In the genomic region with DNA sequence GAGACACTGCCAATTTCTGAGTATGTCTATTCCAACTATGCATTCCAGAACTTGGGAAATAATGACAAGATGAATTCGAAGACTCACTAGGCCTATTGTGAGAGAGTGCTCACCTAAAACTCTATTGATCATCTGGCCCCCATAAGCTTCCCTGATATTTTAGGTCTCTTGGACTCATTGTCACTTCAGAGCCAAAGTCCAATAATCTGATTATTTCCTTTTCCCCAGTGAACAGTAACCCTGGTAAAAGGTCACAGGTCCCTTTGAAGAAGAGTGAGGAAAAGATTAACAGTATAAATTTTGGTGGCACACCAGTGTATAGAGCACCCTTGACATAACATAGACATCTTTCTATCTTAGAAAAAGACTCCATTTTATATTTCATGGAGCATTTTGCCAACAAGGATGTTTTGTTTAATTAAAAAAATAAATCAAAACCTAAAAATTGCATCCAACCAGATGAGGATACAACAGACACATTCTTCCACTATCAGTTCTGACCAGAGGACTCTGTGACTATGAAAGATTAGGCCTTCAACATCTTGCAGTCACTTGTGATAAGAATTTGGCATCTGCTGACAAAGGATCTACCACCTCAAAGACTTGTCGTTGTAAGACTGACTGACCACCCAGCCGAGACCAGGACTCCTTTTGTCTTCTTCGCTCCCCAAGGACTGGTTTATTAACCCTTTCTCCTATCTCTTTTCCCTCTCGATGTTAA, we compare ENCODE assay signal across 1 cellular context.
TF ChIP-seq lines count a peak whose summit lies in the region.

No MANE protein-coding gene starts in this region.

TF ChIP-seq in K562, 482 proteins besides CTCF, POLR2A, EP300 and RAD21 (continued from another document):
- TF ChIP-seq, protein P1, sequence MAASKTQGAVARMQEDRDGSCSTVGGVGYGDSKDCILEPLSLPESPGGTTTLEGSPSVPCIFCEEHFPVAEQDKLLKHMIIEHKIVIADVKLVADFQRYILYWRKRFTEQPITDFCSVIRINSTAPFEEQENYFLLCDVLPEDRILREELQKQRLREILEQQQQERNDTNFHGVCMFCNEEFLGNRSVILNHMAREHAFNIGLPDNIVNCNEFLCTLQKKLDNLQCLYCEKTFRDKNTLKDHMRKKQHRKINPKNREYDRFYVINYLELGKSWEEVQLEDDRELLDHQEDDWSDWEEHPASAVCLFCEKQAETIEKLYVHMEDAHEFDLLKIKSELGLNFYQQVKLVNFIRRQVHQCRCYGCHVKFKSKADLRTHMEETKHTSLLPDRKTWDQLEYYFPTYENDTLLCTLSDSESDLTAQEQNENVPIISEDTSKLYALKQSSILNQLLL (CRISPR knock-in tag; IDR thresholded peaks at IDR 0.05; ENCODE audit: borderline replicate concordance): no peak
- no peak for TF ChIP-seq MXI1 (IDR thresholded peaks at IDR 0.05; ENCODE audit: low read depth, low read length)
- TF ChIP-seq, protein P2, sequence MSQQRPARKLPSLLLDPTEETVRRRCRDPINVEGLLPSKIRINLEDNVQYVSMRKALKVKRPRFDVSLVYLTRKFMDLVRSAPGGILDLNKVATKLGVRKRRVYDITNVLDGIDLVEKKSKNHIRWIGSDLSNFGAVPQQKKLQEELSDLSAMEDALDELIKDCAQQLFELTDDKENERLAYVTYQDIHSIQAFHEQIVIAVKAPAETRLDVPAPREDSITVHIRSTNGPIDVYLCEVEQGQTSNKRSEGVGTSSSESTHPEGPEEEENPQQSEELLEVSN (IDR thresholded peaks at IDR 0.05; ENCODE audit: borderline replicate concordance in 1 of 2, extremely low read depth in 1 of 2, insufficient read depth in 1 of 2, insufficient read length in 1 of 2, low read depth in 1 of 2, low read length in 1 of 2, poor library complexity in 1 of 2, severe bottlenecking in 1 of 2): no peak
- TF ChIP-seq ZSCAN29 (IDR thresholded peaks at IDR 0.05): no peak
- no peak for TF ChIP-seq BACH1 (tag; IDR thresholded peaks at IDR 0.05)
- no peak for TF ChIP-seq JUNB (CRISPR knock-in tag; conservative IDR thresholded peaks at IDR 0.05)
- TF ChIP-seq JUND (IDR thresholded peaks at IDR 0.05; ENCODE audit: borderline replicate concordance, low read depth, low read length): no peak
- no peak for TF ChIP-seq JUND (tag; IDR thresholded peaks at IDR 0.05; ENCODE audit: borderline replicate concordance, low read depth, low read length)
- no peak for TF ChIP-seq RBM39 (optimal IDR thresholded peaks at IDR 0.05; ENCODE audit: low read depth, low read length)
- TF ChIP-seq SRSF9 (IDR thresholded peaks at IDR 0.05; ENCODE audit: borderline replicate concordance, low read depth, low read length): no peak
- no peak for TF ChIP-seq ZKSCAN8 (CRISPR knock-in tag; IDR thresholded peaks at IDR 0.05)
- no peak for TF ChIP-seq GTF2E2 (tag; IDR thresholded peaks at IDR 0.05)
- TF ChIP-seq, protein P3, sequence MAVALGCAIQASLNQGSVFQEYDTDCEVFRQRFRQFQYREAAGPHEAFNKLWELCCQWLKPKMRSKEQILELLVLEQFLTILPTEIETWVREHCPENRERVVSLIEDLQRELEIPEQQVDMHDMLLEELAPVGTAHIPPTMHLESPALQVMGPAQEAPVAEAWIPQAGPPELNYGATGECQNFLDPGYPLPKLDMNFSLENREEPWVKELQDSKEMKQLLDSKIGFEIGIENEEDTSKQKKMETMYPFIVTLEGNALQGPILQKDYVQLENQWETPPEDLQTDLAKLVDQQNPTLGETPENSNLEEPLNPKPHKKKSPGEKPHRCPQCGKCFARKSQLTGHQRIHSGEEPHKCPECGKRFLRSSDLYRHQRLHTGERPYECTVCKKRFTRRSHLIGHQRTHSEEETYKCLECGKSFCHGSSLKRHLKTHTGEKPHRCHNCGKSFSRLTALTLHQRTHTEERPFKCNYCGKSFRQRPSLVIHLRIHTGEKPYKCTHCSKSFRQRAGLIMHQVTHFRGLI (CRISPR knock-in tag; IDR thresholded peaks at IDR 0.05): 0 out of 2 replicates have a peak, but pooled peaks have one; percentile 45
- no peak; the same call in 1 of the 2 replicates for TF ChIP-seq MYNN (IDR thresholded peaks at IDR 0.05)
- TF ChIP-seq MYNN (CRISPR knock-in tag; IDR thresholded peaks at IDR 0.05): no peak
- TF ChIP-seq MCM3 (IDR thresholded peaks at IDR 0.05): no peak
- TF ChIP-seq ETS2 (tag; IDR thresholded peaks at IDR 0.05; ENCODE audit: borderline replicate concordance, poor library complexity, severe bottlenecking): no peak
- TF ChIP-seq, protein P4, sequence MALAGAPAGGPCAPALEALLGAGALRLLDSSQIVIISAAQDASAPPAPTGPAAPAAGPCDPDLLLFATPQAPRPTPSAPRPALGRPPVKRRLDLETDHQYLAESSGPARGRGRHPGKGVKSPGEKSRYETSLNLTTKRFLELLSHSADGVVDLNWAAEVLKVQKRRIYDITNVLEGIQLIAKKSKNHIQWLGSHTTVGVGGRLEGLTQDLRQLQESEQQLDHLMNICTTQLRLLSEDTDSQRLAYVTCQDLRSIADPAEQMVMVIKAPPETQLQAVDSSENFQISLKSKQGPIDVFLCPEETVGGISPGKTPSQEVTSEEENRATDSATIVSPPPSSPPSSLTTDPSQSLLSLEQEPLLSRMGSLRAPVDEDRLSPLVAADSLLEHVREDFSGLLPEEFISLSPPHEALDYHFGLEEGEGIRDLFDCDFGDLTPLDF (CRISPR knock-in tag; IDR thresholded peaks at IDR 0.05): no peak
- peak; percentile 84 for TF ChIP-seq STAT5A (IDR thresholded peaks at IDR 0.05; ENCODE audit: borderline replicate concordance, low read length)
- no peak for TF ChIP-seq CHCHD3 (CRISPR knock-in tag; IDR thresholded peaks at IDR 0.05)
- TF ChIP-seq NELFE (IDR thresholded peaks at IDR 0.05; ENCODE audit: insufficient read depth, insufficient read length): no peak
- TF ChIP-seq, protein P5, sequence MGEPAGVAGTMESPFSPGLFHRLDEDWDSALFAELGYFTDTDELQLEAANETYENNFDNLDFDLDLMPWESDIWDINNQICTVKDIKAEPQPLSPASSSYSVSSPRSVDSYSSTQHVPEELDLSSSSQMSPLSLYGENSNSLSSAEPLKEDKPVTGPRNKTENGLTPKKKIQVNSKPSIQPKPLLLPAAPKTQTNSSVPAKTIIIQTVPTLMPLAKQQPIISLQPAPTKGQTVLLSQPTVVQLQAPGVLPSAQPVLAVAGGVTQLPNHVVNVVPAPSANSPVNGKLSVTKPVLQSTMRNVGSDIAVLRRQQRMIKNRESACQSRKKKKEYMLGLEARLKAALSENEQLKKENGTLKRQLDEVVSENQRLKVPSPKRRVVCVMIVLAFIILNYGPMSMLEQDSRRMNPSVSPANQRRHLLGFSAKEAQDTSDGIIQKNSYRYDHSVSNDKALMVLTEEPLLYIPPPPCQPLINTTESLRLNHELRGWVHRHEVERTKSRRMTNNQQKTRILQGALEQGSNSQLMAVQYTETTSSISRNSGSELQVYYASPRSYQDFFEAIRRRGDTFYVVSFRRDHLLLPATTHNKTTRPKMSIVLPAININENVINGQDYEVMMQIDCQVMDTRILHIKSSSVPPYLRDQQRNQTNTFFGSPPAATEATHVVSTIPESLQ (CRISPR knock-in tag; IDR thresholded peaks at IDR 0.05): no peak
- no peak for TF ChIP-seq PCBP2 (IDR thresholded peaks at IDR 0.05; ENCODE audit: low read depth, low read length, poor library complexity, severe bottlenecking)
- no peak for TF ChIP-seq NR1H2 (CRISPR knock-in tag; IDR thresholded peaks at IDR 0.05)
- no peak for TF ChIP-seq HEY1 (CRISPR knock-in tag; IDR thresholded peaks at IDR 0.05; ENCODE audit: borderline replicate concordance)
- no peak for TF ChIP-seq ZNF76 (CRISPR knock-in tag; IDR thresholded peaks at IDR 0.05; ENCODE audit: borderline replicate concordance)
- TF ChIP-seq RBFOX2 (IDR thresholded peaks at IDR 0.05; ENCODE audit: low read depth, low read length): no peak
- TF ChIP-seq SRSF7 (optimal IDR thresholded peaks at IDR 0.05; ENCODE audit: low read depth, low read length): no peak
- TF ChIP-seq, protein P6, sequence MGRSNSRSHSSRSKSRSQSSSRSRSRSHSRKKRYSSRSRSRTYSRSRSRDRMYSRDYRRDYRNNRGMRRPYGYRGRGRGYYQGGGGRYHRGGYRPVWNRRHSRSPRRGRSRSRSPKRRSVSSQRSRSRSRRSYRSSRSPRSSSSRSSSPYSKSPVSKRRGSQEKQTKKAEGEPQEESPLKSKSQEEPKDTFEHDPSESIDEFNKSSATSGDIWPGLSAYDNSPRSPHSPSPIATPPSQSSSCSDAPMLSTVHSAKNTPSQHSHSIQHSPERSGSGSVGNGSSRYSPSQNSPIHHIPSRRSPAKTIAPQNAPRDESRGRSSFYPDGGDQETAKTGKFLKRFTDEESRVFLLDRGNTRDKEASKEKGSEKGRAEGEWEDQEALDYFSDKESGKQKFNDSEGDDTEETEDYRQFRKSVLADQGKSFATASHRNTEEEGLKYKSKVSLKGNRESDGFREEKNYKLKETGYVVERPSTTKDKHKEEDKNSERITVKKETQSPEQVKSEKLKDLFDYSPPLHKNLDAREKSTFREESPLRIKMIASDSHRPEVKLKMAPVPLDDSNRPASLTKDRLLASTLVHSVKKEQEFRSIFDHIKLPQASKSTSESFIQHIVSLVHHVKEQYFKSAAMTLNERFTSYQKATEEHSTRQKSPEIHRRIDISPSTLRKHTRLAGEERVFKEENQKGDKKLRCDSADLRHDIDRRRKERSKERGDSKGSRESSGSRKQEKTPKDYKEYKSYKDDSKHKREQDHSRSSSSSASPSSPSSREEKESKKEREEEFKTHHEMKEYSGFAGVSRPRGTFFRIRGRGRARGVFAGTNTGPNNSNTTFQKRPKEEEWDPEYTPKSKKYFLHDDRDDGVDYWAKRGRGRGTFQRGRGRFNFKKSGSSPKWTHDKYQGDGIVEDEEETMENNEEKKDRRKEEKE (IDR thresholded peaks at IDR 0.05; ENCODE audit: borderline replicate concordance in 1 of 2, control insufficient read depth in 1 of 2, low read depth in 2 of 2, low read length in 1 of 2): no peak
